Comparison of ENCODE assay signal across 7 cellular contexts in genomic region chr2:162126145-162126926, GRCh38. TPM values are rescaled to one million over a fixed set of nuclear protein-coding genes. Genes with fewer than 3 reads are reported as not detected.
DNase-seq lines count a peak whose midpoint lies in the region; ATAC-seq and TF ChIP-seq lines count a peak whose summit lies in the region.

No MANE protein-coding gene starts in this region.

- ATAC-seq in GM19023 (IDR thresholded peaks at IDR 0.05; ENCODE audit: unreplicated experiment) = peak; percentile 87
- ATAC-seq in HG02642 (IDR thresholded peaks at IDR 0.05; ENCODE audit: poor library complexity, unreplicated experiment) = peak; percentile 90
- peak; percentile 93 to 94 for ATAC-seq in naive B cell (ENCODE audit: low read depth in 2 of 2)

- no peaks in the 10 kb centered on the region for H3K9me3 Mint-ChIP-seq in naive B cell

- DNase-seq in MV-4-11 (lab: John Stamatoyannopoulos, UW) (peak; percentile 99), naive B cell (peak; percentile 46), NCI-H1694 (lab: John Stamatoyannopoulos, UW) (no peak), osteoblast (ENCODE audit: insufficient read length, low spot score, missing footprints) (no peak), NCI-H748 treated with DMSO at 0.1 percent for 48 hours (lab: John Stamatoyannopoulos, UW) (no peak)

- peak overlapping the region in 1 of 8 donors; percentile 6 for H3K4me3 Mint-ChIP-seq in naive B cell

- H3K4me1 ChIP-seq in osteoblast (ENCODE audit: insufficient read depth, low read length) = peaks cover 3% of the 10 kb centered on the region

- no peaks in the 10 kb centered on the region for H3K36me3 ChIP-seq in osteoblast (ENCODE audit: insufficient read depth, low read length)

- H3K27me3 Mint-ChIP-seq in naive B cell = no peaks in the 10 kb centered on the region

- H3K9me3 ChIP-seq in osteoblast (ENCODE audit: low read depth, low read length) = no peaks in the 10 kb centered on the region

- H3K4me2 ChIP-seq in osteoblast (ENCODE audit: insufficient read depth, low read length) = no peak overlapping the region

- peaks cover 13% of the 10 kb centered on the region for H3K27me3 ChIP-seq in osteoblast (ENCODE audit: insufficient read depth, low read length)

- H4K20me1 ChIP-seq in osteoblast (ENCODE audit: insufficient read depth, low read length) = no peaks in the 10 kb centered on the region

- H3K4me1 Mint-ChIP-seq in naive B cell = peaks cover 16 to 22% (median 20%) of the 10 kb centered on the region in 3 donors

- no peaks in the 10 kb centered on the region for H3K36me3 Mint-ChIP-seq in naive B cell

- H3K79me2 ChIP-seq in osteoblast (ENCODE audit: insufficient read depth, low read length) = no peaks in the 10 kb centered on the region

- peak overlapping the region in 5 of 6 donors; percentile 28 to 94 (median 49) for H3K27ac Mint-ChIP-seq in naive B cell

- H2AFZ ChIP-seq in osteoblast (ENCODE audit: low read length) = no peak overlapping the region

- H3K27ac ChIP-seq in osteoblast (ENCODE audit: low read depth, low read length) = no peak overlapping the region

- no peak for TF ChIP-seq CTCF in osteoblast (IDR thresholded peaks at IDR 0.05; ENCODE audit: extremely low read depth, low read depth, low read length)

- H3K4me3 ChIP-seq in osteoblast (ENCODE audit: insufficient read depth, low read length) = no peak overlapping the region

RNA-seq across cellular contexts. Expression of gene GCG, which starts 25.7 kb away (rescaled TPM):
- polyA plus RNA-seq in naive B cell (ENCODE audit: low read depth in 6 of 6) = not detected
- total RNA-seq in osteoblast = not detected in 2 replicates

RNA-seq across cellular contexts. Expression of gene DPP4, which starts 52.3 kb away (rescaled TPM):
- polyA plus RNA-seq in naive B cell (ENCODE audit: low read depth in 6 of 6) = 1 to 10 TPM in 1 of 6 donors, under 1 TPM in 5; 0.05 to 1.3 (median 0.51) TPM
- total RNA-seq in osteoblast = 192 and 256 TPM in 2 replicates

Comparison
In these comparisons a context has a peak if more than half of its experiments do, and no peak if none do; other contexts are left out.
1. DNase-seq: peak in MV-4-11 (single experiment) and naive B cell (single experiment); none in NCI-H1694 (single experiment), osteoblast (single experiment) and NCI-H748 treated with DMSO at 0.1 percent for 48 hours (single experiment).
2. Peak in every context shown above with its lines, with median percentiles within 50 percentile points of each other: ATAC-seq.